ENCODE assay signal across 9 cellular contexts in genomic region chr22:40258463-40259046, GRCh38.
DNase-seq lines count a peak whose midpoint lies in the region; ATAC-seq, FAIRE-seq and TF ChIP-seq lines count a peak whose summit lies in the region.
"Had no signal": no experiment of that assay in that cellular context is flagged by ENCODE, and none has a peak within 500 bp of the region (broad histone marks: within the 10 kb centered on the region; RNA-seq: fewer than 3 reads in every experiment).

No MANE protein-coding gene starts in this region.

- in situ Hi-C loops in GM13976 (cut with MboI; ENCODE audit: low sequenced_read_pairs, unreplicated experiment), result no loop called here

- H3K4me3 Mint-ChIP-seq in mesothelial cell of epicardium, result no peak overlapping the region

- peak; percentile 31 for FAIRE-seq in colon (lab: Jason Lieb, UNC)

- DNase-seq in stimulated activated CD4-positive, alpha-beta T cell treated with anti-CD3 and anti-CD28 coated beads, Interleukin-4, amount 100 ng/mL, for 24 hours, result peak; percentile 35
- DNase-seq in stimulated activated CD4-positive, alpha-beta T cell treated with anti-CD3 and anti-CD28 coated beads, Interleukin-1b, Interleukin-23, amount 100 ng/mL, for 48 hours, result no peak
- DNase-seq in mesothelial cell of epicardium (ENCODE audit: low spot score in 2 of 2, unreplicated experiment in 2 of 2) (no peak), GM13976 (ENCODE audit: low spot score) (no peak), NCI-H2029 treated with DMSO at 0.1 percent for 48 hours (lab: John Stamatoyannopoulos, UW) (no peak)
- DNase-seq: NCI-H187 treated with DMSO at 0.1 percent for 48 hours had no signal

- peaks cover 26% of the 10 kb centered on the region for H3K36me3 Mint-ChIP-seq in mesothelial cell of epicardium

- no peaks in the 10 kb centered on the region for H3K27me3 Mint-ChIP-seq in mesothelial cell of epicardium (ENCODE audit: low read depth)

- H3K27ac Mint-ChIP-seq in mesothelial cell of epicardium, result peak overlapping the region; percentile 81

- TF ChIP-seq CTCF in mesothelial cell of epicardium (IDR thresholded peaks at IDR 0.05; ENCODE audit: unreplicated experiment) (no peak), GM13976 (IDR thresholded peaks at IDR 0.05; ENCODE audit: borderline replicate concordance, control extremely low read depth, extremely low read depth, insufficient read depth, missing control alignments) (no peak)

- no peaks in the 10 kb centered on the region for H3K9me3 Mint-ChIP-seq in mesothelial cell of epicardium

- ATAC-seq in HG03139 (IDR thresholded peaks at IDR 0.05; ENCODE audit: unreplicated experiment) (no peak), GM18861 (IDR thresholded peaks at IDR 0.05; ENCODE audit: unreplicated experiment) (no peak)

- H3K4me1 Mint-ChIP-seq in mesothelial cell of epicardium, result peaks cover 19% of the 10 kb centered on the region
